Comparison of ENCODE assay signal across 8 cellular contexts in genomic region chr2:212539145-212539880, GRCh38.
DNase-seq lines count a peak whose midpoint lies in the region; ATAC-seq and TF ChIP-seq lines count a peak whose summit lies in the region.

No MANE protein-coding gene starts in this region.

- peak; percentile 42 for DNase-seq in HEK293T (ENCODE audit: extremely low spot score)
- DNase-seq in adipocyte (ENCODE audit: low read depth): peak; percentile 71
- DNase-seq in hippocampal formation (lab: John Stamatoyannopoulos, UW): peak; percentile 63 to 68
- peak; percentile 82 for DNase-seq in putamen (ENCODE audit: low spot score)
- DNase-seq in NOMO-1 (lab: John Stamatoyannopoulos, UW; ENCODE audit: unreplicated experiment in 2 of 2): no peak
- no peak for DNase-seq in activated CD4-positive, CD25-positive, alpha-beta regulatory T cell (lab: John Stamatoyannopoulos, UW)

- no peak for ATAC-seq in GM19328 (IDR thresholded peaks at IDR 0.05; ENCODE audit: unreplicated experiment)

- peak overlapping the region; percentile 39 for H3K9ac ChIP-seq in adipocyte (ENCODE audit: low read length)

- H3K27ac ChIP-seq in ACC112 (ENCODE audit: low read depth, low read length): no peak overlapping the region

- H3K4me1 ChIP-seq in ACC112 (ENCODE audit: control insufficient read depth, insufficient read depth, low read length, unreplicated experiment) (no peaks in the 10 kb centered on the region), adipocyte (ENCODE audit: control insufficient read depth, insufficient read depth, low read length) (peaks cover 10% of the 10 kb centered on the region)

- H3K27me3 ChIP-seq in ACC112 (ENCODE audit: insufficient read depth, low read length) (peaks cover 28% of the 10 kb centered on the region), adipocyte (replicated peaks; ENCODE audit: control insufficient read depth, insufficient read depth, low read length) (peaks cover 6% of the 10 kb centered on the region)

- H2AFZ ChIP-seq in ACC112 (ENCODE audit: low read length, unreplicated experiment): peak overlapping the region; percentile 94

- POLR2A ChIA-PET in HEK293T (lab: Yijun Ruan, JAX): interaction anchor here (1.0 kb wide), 1 partner anchor 16 kb away, joined by 3 read pairs; no protein-coding TSS in a partner anchor

- CTCF ChIA-PET in HEK293T (lab: Yijun Ruan, JAX): interaction anchor here (1.3 kb wide), 1 partner anchor 10 kb away, joined by 3 read pairs; no protein-coding TSS in a partner anchor

- H3K36me3 ChIP-seq in ACC112 (ENCODE audit: insufficient read depth, low read length) (no peaks in the 10 kb centered on the region), adipocyte (ENCODE audit: control insufficient read depth, insufficient read depth, low read length, severe bottlenecking) (no peaks in the 10 kb centered on the region)

- no peaks in the 10 kb centered on the region for H3K79me2 ChIP-seq in ACC112 (ENCODE audit: control insufficient read depth, insufficient read depth, low read length, unreplicated experiment)

- no peaks in the 10 kb centered on the region for H3K9me3 ChIP-seq in adipocyte (ENCODE audit: control insufficient read depth, low read length)

- H3K4me3 ChIP-seq in ACC112 (ENCODE audit: low read depth, low read length) (peak overlapping the region; percentile 72), adipocyte (ENCODE audit: low read length) (peak overlapping the region; percentile 86)

TF ChIP-seq in HEK293T, 16 proteins besides CTCF, POLR2A, EP300 and RAD21:
- TF ChIP-seq ARNT (IDR thresholded peaks at IDR 0.05) (no peak), FOXM1 (IDR thresholded peaks at IDR 0.05; ENCODE audit: borderline replicate concordance) (no peak), BHLHE40 (IDR thresholded peaks at IDR 0.05; ENCODE audit: borderline replicate concordance) (no peak), ZNF384 (IDR thresholded peaks at IDR 0.05) (0 out of 2 replicates have a peak, but pooled peaks have one; percentile 22), SUZ12 (IDR thresholded peaks at IDR 0.05) (no peak)
TF ChIP-seq in HEK293T: peak in this region for 1.

Comparison
In these comparisons a context has a peak if more than half of its experiments do, and no peak if none do; other contexts are left out.
1. DNase-seq: peak in HEK293T (single experiment), adipocyte (single experiment), hippocampal formation (2 of 2) and putamen (single experiment); none in NOMO-1 (0 of 2) and activated CD4-positive, CD25-positive, alpha-beta regulatory T cell (0 of 4).